Comparison of ENCODE assay signal across 19 cellular contexts in the genomic region with DNA sequence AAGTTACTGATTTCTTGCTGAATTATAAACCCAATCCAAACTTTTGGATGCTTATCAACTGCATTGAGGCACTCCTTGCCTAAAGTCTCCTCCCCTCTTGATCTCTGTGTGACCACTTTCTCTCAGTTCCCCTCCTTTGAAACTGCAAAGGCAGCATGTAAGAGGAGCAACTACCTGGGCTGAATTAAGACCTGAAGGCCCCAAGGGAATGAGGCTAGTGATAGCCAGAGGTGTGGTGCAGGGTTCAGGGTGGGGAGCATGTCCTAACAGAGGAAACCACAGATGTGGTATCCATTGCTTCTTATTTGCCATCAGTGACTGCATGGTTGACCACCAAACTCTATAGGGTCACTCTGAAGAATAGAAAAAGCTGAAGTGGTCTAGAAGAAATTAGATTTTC.
A peak's percentile ranks its signal among the peaks of the same experiment; 100 is the strongest.
DNase-seq lines count a peak whose midpoint lies in the region; ATAC-seq and TF ChIP-seq lines count a peak whose summit lies in the region.
"Had no signal": no experiment of that assay in that cellular context is flagged by ENCODE, and none has a peak within 500 bp of the region (broad histone marks: within the 10 kb centered on the region; RNA-seq: fewer than 3 reads in every experiment).

No MANE protein-coding gene starts in this region.

- H3K9me3 Mint-ChIP-seq in activated T-cell treated with anti-CD3 and anti-CD28 coated beads, Interleukin-2, amount 50 U/mL, for 24 hours = no peaks in the 10 kb centered on the region
- H3K9me3 Mint-ChIP-seq: activated CD4-positive, alpha-beta T cell treated with anti-CD3 and anti-CD28 coated beads, Interleukin-2, amount 10 ng/mL, durations not matched to agents 24 days and 14 days; stimulated activated naive CD8-positive, alpha-beta T cell treated with anti-CD3 and anti-CD28 coated beads, Interleukin-15, Interleukin-2, amounts not matched to agents 100 ng/mL and 50 ng/mL, for 24 hours had no signal

- no peak overlapping the region for H3K4me3 Mint-ChIP-seq in activated T-cell treated with anti-CD3 and anti-CD28 coated beads, Interleukin-2, amount 50 U/mL, for 24 hours
- H3K4me3 Mint-ChIP-seq: activated CD4-positive, alpha-beta T cell treated with anti-CD3 and anti-CD28 coated beads, Interleukin-2, amount 10 ng/mL, durations not matched to agents 24 days and 14 days; stimulated activated naive CD8-positive, alpha-beta T cell treated with anti-CD3 and anti-CD28 coated beads, Interleukin-15, Interleukin-2, amounts not matched to agents 100 ng/mL and 50 ng/mL, for 24 hours had no signal

- ATAC-seq in GM18505 (IDR thresholded peaks at IDR 0.05; ENCODE audit: unreplicated experiment) = peak; percentile 51
- ATAC-seq in GM19468 (IDR thresholded peaks at IDR 0.05; ENCODE audit: extremely low read depth, unreplicated experiment) = peak; percentile 38
- ATAC-seq in HG02938 (IDR thresholded peaks at IDR 0.05; ENCODE audit: unreplicated experiment) = peak; percentile 46
- ATAC-seq in HG03565 (IDR thresholded peaks at IDR 0.05; ENCODE audit: unreplicated experiment) = peak; percentile 58
- ATAC-seq in HG03095 (IDR thresholded peaks at IDR 0.05; ENCODE audit: unreplicated experiment) = no peak

- no peak overlapping the region for H3K27ac Mint-ChIP-seq in activated T-cell treated with anti-CD3 and anti-CD28 coated beads, Interleukin-2, amount 50 U/mL, for 24 hours
- H3K27ac Mint-ChIP-seq: activated CD4-positive, alpha-beta T cell treated with anti-CD3 and anti-CD28 coated beads, Interleukin-2, amount 10 ng/mL, durations not matched to agents 24 days and 14 days; stimulated activated naive CD8-positive, alpha-beta T cell treated with anti-CD3 and anti-CD28 coated beads, Interleukin-15, Interleukin-2, amounts not matched to agents 100 ng/mL and 50 ng/mL, for 24 hours had no signal

- DNase-seq in activated T-cell treated with anti-CD3 and anti-CD28 coated beads, Interleukin-2, amount 50 U/mL, for 24 hours = no peak
- DNase-seq in NCI-H1694 (lab: John Stamatoyannopoulos, UW) = no peak
- no peak for DNase-seq in NCI-H510A treated with DMSO at 0.1 percent for 48 hours (lab: John Stamatoyannopoulos, UW)
- DNase-seq: activated CD4-positive, alpha-beta T cell treated with anti-CD3 and anti-CD28 coated beads, Interleukin-2, amount 10 ng/mL, durations not matched to agents 24 days and 14 days; activated CD8-positive, alpha-beta memory T cell treated with anti-CD3 and anti-CD28 coated beads, Interleukin-2, amount 50 U/mL, for 4 hours; activated naive CD4-positive, alpha-beta T cell treated with Interleukin-2 at 50 U/mL for 16 hours; C1 segment of cervical spinal cord; DMS 273 treated with DMSO at 0.1 percent for 48 hours; HCEC 1CT; lower lobe of right lung; NCI-H526 treated with DMSO at 0.1 percent for 48 hours; T-helper 1 cell; upper lobe of left lung had no signal

- H3K4me1 Mint-ChIP-seq in activated T-cell treated with anti-CD3 and anti-CD28 coated beads, Interleukin-2, amount 50 U/mL, for 24 hours (ENCODE audit: low read depth) = no peaks in the 10 kb centered on the region

- H3K36me3 Mint-ChIP-seq in activated T-cell treated with anti-CD3 and anti-CD28 coated beads, Interleukin-2, amount 50 U/mL, for 24 hours (ENCODE audit: low read depth) = no peaks in the 10 kb centered on the region

- H3K27me3 Mint-ChIP-seq in activated T-cell treated with anti-CD3 and anti-CD28 coated beads, Interleukin-2, amount 50 U/mL, for 24 hours = no peaks in the 10 kb centered on the region
- H3K27me3 Mint-ChIP-seq: activated CD4-positive, alpha-beta T cell treated with anti-CD3 and anti-CD28 coated beads, Interleukin-2, amount 10 ng/mL, durations not matched to agents 24 days and 14 days; stimulated activated naive CD8-positive, alpha-beta T cell treated with anti-CD3 and anti-CD28 coated beads, Interleukin-15, Interleukin-2, amounts not matched to agents 100 ng/mL and 50 ng/mL, for 24 hours had no signal

- no peak for TF ChIP-seq POLR2A in GM18505 (IDR thresholded peaks at IDR 0.05; ENCODE audit: borderline replicate concordance, extremely low read depth, insufficient read depth, insufficient read length)
